Comparison of ENCODE assay signal across 20 cellular contexts in genomic region chr16:66376114-66376513, GRCh38. TPM values are rescaled to one million over a fixed set of nuclear protein-coding genes. Genes with fewer than 3 reads are reported as not detected.
"Had no signal": no experiment of that assay in that cellular context is flagged by ENCODE, and none has a peak within 500 bp of the region (broad histone marks: within the 10 kb centered on the region; RNA-seq: fewer than 3 reads in every experiment).

No MANE protein-coding gene starts in this region.

- H3K36me3 ChIP-seq: neutrophil, suprapubic skin, transverse colon had no signal

- ATAC-seq: body of pancreas, natural killer cell had no signal

- H3K27ac ChIP-seq: body of pancreas, dorsolateral prefrontal cortex, neutrophil, SK-N-MC, suprapubic skin, transverse colon had no signal

- H3K4me3 ChIP-seq: body of pancreas, dorsolateral prefrontal cortex, SK-N-MC, suprapubic skin, transverse colon had no signal

- H3K9me3 ChIP-seq: body of pancreas, neutrophil, suprapubic skin, transverse colon had no signal

- H3K4me1 ChIP-seq: body of pancreas, suprapubic skin had no signal

- DNase-seq: activated B cell treated with CpG ODN at 0.5 μM for 24 hours; activated CD4-positive, alpha-beta memory T cell treated with anti-CD3 and anti-CD28 coated beads for 36 hours; activated CD4-positive, alpha-beta T cell treated with anti-CD3 and anti-CD28 coated beads for 4 hours; activated naive CD4-positive, alpha-beta T cell treated with Interleukin-2 at 50 U/mL for 16 hours; activated naive CD8-positive, alpha-beta T cell treated with anti-CD3 and anti-CD28 coated beads, Interleukin-2, amount 10 ng/mL, durations not matched to agents 7 days and 5 days; activated T-cell treated with anti-CD3 and anti-CD28 coated beads, Interleukin-2, amount 50 U/mL, for 1 hour; body of pancreas; caudate nucleus; dorsolateral prefrontal cortex; erythroblast; hippocampal formation; islet precursor cell; natural killer cell; T-helper 1 cell; T-helper 9 cell; transverse colon had no signal

- H3K27me3 ChIP-seq: body of pancreas, dorsolateral prefrontal cortex, neutrophil, suprapubic skin, transverse colon had no signal

RNA-seq across cellular contexts. Expression of gene CDH5, which starts 9.6 kb away (rescaled TPM):
- total RNA-seq: activated B cell treated with CpG ODN at 0.5 μM for 24 hours; activated CD4-positive, alpha-beta memory T cell treated with anti-CD3 and anti-CD28 coated beads for 36 hours; activated naive CD8-positive, alpha-beta T cell treated with anti-CD3 and anti-CD28 coated beads, Interleukin-2, amount 10 ng/mL, durations not matched to agents 7 days and 5 days; activated T-helper 2 cell treated with anti-CD3 and anti-CD28 coated beads, Interferon-gamma antibody, Interleukin-2, Interleukin-4, amounts not matched to agents 10 μg/mL and 5 μg/mL and 100 μg/mL, durations not matched to agents 14 hours and 24 hours and 36 hours; natural killer cell had no signal

RNA-seq across cellular contexts. Expression of gene BEAN1, which starts 51.0 kb away (rescaled TPM):
- total RNA-seq: activated B cell treated with CpG ODN at 0.5 μM for 24 hours; activated CD4-positive, alpha-beta memory T cell treated with anti-CD3 and anti-CD28 coated beads for 36 hours; activated naive CD8-positive, alpha-beta T cell treated with anti-CD3 and anti-CD28 coated beads, Interleukin-2, amount 10 ng/mL, durations not matched to agents 7 days and 5 days; activated T-helper 2 cell treated with anti-CD3 and anti-CD28 coated beads, Interferon-gamma antibody, Interleukin-2, Interleukin-4, amounts not matched to agents 10 μg/mL and 5 μg/mL and 100 μg/mL, durations not matched to agents 14 hours and 24 hours and 36 hours; body of pancreas; natural killer cell had no signal
